Comparison of ENCODE assay signal across 1 cellular context in genomic region chr14:23055621-23056256, GRCh38.
TF ChIP-seq lines count a peak whose summit lies in the region.

No MANE protein-coding gene starts in this region.

TF ChIP-seq in HepG2, 621 proteins besides CTCF, POLR2A, EP300 and RAD21 (continued from another document and continues in another):
- TF ChIP-seq, protein P1, sequence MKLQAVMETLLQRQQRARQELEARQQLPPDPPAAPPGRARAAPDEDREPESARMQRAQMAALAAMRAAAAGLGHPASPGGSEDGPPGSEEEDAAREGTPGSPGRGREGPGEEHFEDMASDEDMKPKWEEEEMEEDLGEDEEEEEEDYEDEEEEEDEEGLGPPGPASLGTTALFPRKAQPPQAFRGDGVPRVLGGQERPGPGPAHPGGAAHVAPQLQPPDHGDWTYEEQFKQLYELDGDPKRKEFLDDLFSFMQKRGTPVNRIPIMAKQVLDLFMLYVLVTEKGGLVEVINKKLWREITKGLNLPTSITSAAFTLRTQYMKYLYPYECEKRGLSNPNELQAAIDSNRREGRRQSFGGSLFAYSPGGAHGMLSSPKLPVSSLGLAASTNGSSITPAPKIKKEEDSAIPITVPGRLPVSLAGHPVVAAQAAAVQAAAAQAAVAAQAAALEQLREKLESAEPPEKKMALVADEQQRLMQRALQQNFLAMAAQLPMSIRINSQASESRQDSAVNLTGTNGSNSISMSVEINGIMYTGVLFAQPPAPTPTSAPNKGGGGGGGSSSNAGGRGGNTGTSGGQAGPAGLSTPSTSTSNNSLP (IDR thresholded peaks at IDR 0.05; ENCODE audit: low read depth, low read length), result 0 out of 2 replicates have a peak, but pooled peaks have one; percentile 30
- TF ChIP-seq, protein P2, sequence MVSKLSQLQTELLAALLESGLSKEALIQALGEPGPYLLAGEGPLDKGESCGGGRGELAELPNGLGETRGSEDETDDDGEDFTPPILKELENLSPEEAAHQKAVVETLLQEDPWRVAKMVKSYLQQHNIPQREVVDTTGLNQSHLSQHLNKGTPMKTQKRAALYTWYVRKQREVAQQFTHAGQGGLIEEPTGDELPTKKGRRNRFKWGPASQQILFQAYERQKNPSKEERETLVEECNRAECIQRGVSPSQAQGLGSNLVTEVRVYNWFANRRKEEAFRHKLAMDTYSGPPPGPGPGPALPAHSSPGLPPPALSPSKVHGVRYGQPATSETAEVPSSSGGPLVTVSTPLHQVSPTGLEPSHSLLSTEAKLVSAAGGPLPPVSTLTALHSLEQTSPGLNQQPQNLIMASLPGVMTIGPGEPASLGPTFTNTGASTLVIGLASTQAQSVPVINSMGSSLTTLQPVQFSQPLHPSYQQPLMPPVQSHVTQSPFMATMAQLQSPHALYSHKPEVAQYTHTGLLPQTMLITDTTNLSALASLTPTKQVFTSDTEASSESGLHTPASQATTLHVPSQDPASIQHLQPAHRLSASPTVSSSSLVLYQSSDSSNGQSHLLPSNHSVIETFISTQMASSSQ (IDR thresholded peaks at IDR 0.05; ENCODE audit: low read depth), result no peak
- TF ChIP-seq, protein P2 (CRISPR knock-in tag; IDR thresholded peaks at IDR 0.05; ENCODE audit: borderline replicate concordance), result no peak
- TF ChIP-seq ZNF138 (CRISPR knock-in tag; IDR thresholded peaks at IDR 0.05; ENCODE audit: low read depth) (no peak), ZNF782 (CRISPR knock-in tag; IDR thresholded peaks at IDR 0.05; ENCODE audit: borderline replicate concordance) (0 out of 2 replicates have a peak, but pooled peaks have one; percentile 6), NRL (CRISPR knock-in tag; IDR thresholded peaks at IDR 0.05; ENCODE audit: borderline replicate concordance) (no peak; the same call in 1 of the 2 replicates), SMARCC2 (IDR thresholded peaks at IDR 0.05) (no peak), TARDBP (CRISPR knock-in tag; IDR thresholded peaks at IDR 0.05) (no peak), ZNF543 (CRISPR knock-in tag; IDR thresholded peaks at IDR 0.05) (0 out of 2 replicates have a peak, but pooled peaks have one; percentile 31), POLR2AphosphoS2 (IDR thresholded peaks at IDR 0.05; ENCODE audit: low read depth, low read length) (no peak), TCF7 (IDR thresholded peaks at IDR 0.05; ENCODE audit: low read depth) (no peak), NR2F1 (CRISPR knock-in tag; IDR thresholded peaks at IDR 0.05) (no peak), CHCHD3 (CRISPR knock-in tag; IDR thresholded peaks at IDR 0.05) (0 out of 2 replicates have a peak, but pooled peaks have one; percentile 4), ZHX2 (IDR thresholded peaks at IDR 0.05; ENCODE audit: low read depth) (no peak; the same call in 1 of the 2 replicates), ZHX2 (CRISPR knock-in tag; IDR thresholded peaks at IDR 0.05; ENCODE audit: borderline replicate concordance) (no peak), NR3C1 (CRISPR knock-in tag; IDR thresholded peaks at IDR 0.05) (no peak), MNT (IDR thresholded peaks at IDR 0.05) (peak; percentile 75), MATR3 (CRISPR knock-in tag; IDR thresholded peaks at IDR 0.05) (no peak), HIC2 (CRISPR knock-in tag; IDR thresholded peaks at IDR 0.05; ENCODE audit: low read depth) (peak; percentile 64; the same call in 1 of the 2 replicates), ARNTL (CRISPR knock-in tag; IDR thresholded peaks at IDR 0.05) (0 out of 2 replicates have a peak, but pooled peaks have one; percentile 42), REXO4 (CRISPR knock-in tag; IDR thresholded peaks at IDR 0.05; ENCODE audit: borderline replicate concordance) (no peak), RELA (CRISPR knock-in tag; IDR thresholded peaks at IDR 0.05) (no peak)
- TF ChIP-seq, protein P3, sequence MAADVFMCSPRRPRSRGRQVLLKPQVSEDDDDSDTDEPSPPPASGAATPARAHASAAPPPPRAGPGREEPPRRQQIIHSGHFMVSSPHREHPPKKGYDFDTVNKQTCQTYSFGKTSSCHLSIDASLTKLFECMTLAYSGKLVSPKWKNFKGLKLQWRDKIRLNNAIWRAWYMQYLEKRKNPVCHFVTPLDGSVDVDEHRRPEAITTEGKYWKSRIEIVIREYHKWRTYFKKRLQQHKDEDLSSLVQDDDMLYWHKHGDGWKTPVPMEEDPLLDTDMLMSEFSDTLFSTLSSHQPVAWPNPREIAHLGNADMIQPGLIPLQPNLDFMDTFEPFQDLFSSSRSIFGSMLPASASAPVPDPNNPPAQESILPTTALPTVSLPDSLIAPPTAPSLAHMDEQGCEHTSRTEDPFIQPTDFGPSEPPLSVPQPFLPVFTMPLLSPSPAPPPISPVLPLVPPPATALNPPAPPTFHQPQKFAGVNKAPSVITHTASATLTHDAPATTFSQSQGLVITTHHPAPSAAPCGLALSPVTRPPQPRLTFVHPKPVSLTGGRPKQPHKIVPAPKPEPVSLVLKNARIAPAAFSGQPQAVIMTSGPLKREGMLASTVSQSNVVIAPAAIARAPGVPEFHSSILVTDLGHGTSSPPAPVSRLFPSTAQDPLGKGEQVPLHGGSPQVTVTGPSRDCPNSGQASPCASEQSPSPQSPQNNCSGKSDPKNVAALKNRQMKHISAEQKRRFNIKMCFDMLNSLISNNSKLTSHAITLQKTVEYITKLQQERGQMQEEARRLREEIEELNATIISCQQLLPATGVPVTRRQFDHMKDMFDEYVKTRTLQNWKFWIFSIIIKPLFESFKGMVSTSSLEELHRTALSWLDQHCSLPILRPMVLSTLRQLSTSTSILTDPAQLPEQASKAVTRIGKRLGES (CRISPR knock-in tag; IDR thresholded peaks at IDR 0.05; ENCODE audit: borderline replicate concordance), result no peak
- TF ChIP-seq, protein P4, sequence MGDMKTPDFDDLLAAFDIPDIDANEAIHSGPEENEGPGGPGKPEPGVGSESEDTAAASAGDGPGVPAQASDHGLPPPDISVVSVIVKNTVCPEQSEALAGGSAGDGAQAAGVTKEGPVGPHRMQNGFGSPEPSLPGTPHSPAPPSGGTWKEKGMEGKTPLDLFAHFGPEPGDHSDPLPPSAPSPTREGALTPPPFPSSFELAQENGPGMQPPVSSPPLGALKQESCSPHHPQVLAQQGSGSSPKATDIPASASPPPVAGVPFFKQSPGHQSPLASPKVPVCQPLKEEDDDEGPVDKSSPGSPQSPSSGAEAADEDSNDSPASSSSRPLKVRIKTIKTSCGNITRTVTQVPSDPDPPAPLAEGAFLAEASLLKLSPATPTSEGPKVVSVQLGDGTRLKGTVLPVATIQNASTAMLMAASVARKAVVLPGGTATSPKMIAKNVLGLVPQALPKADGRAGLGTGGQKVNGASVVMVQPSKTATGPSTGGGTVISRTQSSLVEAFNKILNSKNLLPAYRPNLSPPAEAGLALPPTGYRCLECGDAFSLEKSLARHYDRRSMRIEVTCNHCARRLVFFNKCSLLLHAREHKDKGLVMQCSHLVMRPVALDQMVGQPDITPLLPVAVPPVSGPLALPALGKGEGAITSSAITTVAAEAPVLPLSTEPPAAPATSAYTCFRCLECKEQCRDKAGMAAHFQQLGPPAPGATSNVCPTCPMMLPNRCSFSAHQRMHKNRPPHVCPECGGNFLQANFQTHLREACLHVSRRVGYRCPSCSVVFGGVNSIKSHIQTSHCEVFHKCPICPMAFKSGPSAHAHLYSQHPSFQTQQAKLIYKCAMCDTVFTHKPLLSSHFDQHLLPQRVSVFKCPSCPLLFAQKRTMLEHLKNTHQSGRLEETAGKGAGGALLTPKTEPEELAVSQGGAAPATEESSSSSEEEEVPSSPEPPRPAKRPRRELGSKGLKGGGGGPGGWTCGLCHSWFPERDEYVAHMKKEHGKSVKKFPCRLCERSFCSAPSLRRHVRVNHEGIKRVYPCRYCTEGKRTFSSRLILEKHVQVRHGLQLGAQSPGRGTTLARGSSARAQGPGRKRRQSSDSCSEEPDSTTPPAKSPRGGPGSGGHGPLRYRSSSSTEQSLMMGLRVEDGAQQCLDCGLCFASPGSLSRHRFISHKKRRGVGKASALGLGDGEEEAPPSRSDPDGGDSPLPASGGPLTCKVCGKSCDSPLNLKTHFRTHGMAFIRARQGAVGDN (CRISPR knock-in tag; IDR thresholded peaks at IDR 0.05), result peak; percentile 73; the same call in 1 of the 2 replicates
- TF ChIP-seq, protein P5, sequence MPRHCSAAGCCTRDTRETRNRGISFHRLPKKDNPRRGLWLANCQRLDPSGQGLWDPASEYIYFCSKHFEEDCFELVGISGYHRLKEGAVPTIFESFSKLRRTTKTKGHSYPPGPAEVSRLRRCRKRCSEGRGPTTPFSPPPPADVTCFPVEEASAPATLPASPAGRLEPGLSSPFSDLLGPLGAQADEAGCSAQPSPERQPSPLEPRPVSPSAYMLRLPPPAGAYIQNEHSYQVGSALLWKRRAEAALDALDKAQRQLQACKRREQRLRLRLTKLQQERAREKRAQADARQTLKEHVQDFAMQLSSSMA (CRISPR knock-in tag; IDR thresholded peaks at IDR 0.05), result no peak
- TF ChIP-seq, protein P6, sequence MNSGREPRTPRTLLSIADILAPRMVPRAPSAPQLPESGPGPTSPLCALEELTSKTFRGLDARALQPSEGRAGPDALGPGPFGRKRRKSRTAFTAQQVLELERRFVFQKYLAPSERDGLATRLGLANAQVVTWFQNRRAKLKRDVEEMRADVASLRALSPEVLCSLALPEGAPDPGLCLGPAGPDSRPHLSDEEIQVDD (CRISPR knock-in tag; IDR thresholded peaks at IDR 0.05; ENCODE audit: borderline replicate concordance), result 0 out of 2 replicates have a peak, but pooled peaks have one; percentile 25
- TF ChIP-seq, protein P7, sequence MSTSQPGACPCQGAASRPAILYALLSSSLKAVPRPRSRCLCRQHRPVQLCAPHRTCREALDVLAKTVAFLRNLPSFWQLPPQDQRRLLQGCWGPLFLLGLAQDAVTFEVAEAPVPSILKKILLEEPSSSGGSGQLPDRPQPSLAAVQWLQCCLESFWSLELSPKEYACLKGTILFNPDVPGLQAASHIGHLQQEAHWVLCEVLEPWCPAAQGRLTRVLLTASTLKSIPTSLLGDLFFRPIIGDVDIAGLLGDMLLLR (CRISPR knock-in tag; IDR thresholded peaks at IDR 0.05), result 0 out of 2 replicates have a peak, but pooled peaks have one; percentile 53
